ENCODE assay signal across 9 cellular contexts in genomic region chr12:6769003-6769389, GRCh38. TPM values are rescaled to one million over a fixed set of nuclear protein-coding genes. Genes with fewer than 3 reads are reported as not detected.
DNase-seq lines count a peak whose midpoint lies in the region; ATAC-seq, FAIRE-seq and TF ChIP-seq lines count a peak whose summit lies in the region.
"Had no signal": no experiment of that assay in that cellular context is flagged by ENCODE, and none has a peak within 500 bp of the region (broad histone marks: within the 10 kb centered on the region; RNA-seq: fewer than 3 reads in every experiment).

No MANE protein-coding gene starts in this region.

- DNase-seq in PC-9 (peak in 1 of 2 experiments; percentile 47), esophagus squamous epithelium (lab: John Stamatoyannopoulos, UW) (no peak), psoas muscle (peak in 1 of 2 donors; percentile 43), left lung (no peak)
- DNase-seq in activated naive CD4-positive, alpha-beta T cell treated with anti-CD3 and anti-CD28 coated beads, Interleukin-2, amount 50 U/mL, for 16 hours = no peak

- WGBS in esophagus squamous epithelium, 2 donors = 19 to 40% methylated on average over 3 to 4 of the region's 6 CpGs
- WGBS in psoas muscle, 3 donors = 61 to 75% (median 62%) methylated on average over 2 to 6 of the region's 6 CpGs

- no TSS peak for BruUV-seq in PC-9 (replicated peaks; lab: Mats Ljungman, UMichigan)

- no peaks in the 10 kb centered on the region for H3K9me3 ChIP-seq in PC-9 (ENCODE audit: insufficient read depth, low read depth)
- H3K9me3 ChIP-seq in esophagus squamous epithelium = no peaks in the 10 kb centered on the region
- no peaks in the 10 kb centered on the region for H3K9me3 ChIP-seq in psoas muscle
- no peaks in the 10 kb centered on the region for H3K9me3 ChIP-seq in left lung

- peaks cover 25% of the 10 kb centered on the region for H3K79me2 ChIP-seq in PC-9 (ENCODE audit: low read depth)

- H3K27ac ChIP-seq in PC-9 (no peak overlapping the region), esophagus squamous epithelium (peak overlapping the region; percentile 95 to 99 (median 98)), psoas muscle (no peak overlapping the region), left lung (peak overlapping the region in 1 of 2 donors; percentile 21)
- H3K27ac ChIP-seq: epithelial cell of prostate had no signal

- H3K4me2 ChIP-seq in PC-9 = peak overlapping the region; percentile 82

- H3K36me3 ChIP-seq in PC-9 (ENCODE audit: low read depth) (no peaks in the 10 kb centered on the region), esophagus squamous epithelium (peaks cover 4 to 21% (median 4%) of the 10 kb centered on the region in 3 donors), psoas muscle (ENCODE audit: insufficient read depth in 1 of 2, low read depth in 1 of 2) (no peaks in the 10 kb centered on the region), left lung (peaks cover 0 to 19% of the 10 kb centered on the region in 2 donors)

- POLR2A ChIA-PET in PC-9 (lab: Charles Lee; ENCODE audit: unreplicated experiment) = interaction anchor here (0.7 kb wide), 1 partner anchor 361 kb away, joined by 10 read pairs; no protein-coding TSS in a partner anchor

- H4K20me1 ChIP-seq in PC-9 (ENCODE audit: insufficient read depth) = peaks cover 19% of the 10 kb centered on the region

- no peaks in the 10 kb centered on the region for H3K27me3 ChIP-seq in PC-9 (ENCODE audit: insufficient read depth, low read depth)
- peaks cover 0 to 9% (median 0%) of the 10 kb centered on the region in 4 donors for H3K27me3 ChIP-seq in esophagus squamous epithelium
- H3K27me3 ChIP-seq in psoas muscle (ENCODE audit: insufficient read depth in 3 of 3, low read length in 2 of 3) = peaks cover 0 to 9% (median 2%) of the 10 kb centered on the region in 3 donors
- H3K27me3 ChIP-seq in left lung = peaks cover 0 to 58% of the 10 kb centered on the region in 2 donors

- ATAC-seq in psoas muscle (no peak), GM18909 (IDR thresholded peaks at IDR 0.05; ENCODE audit: poor library complexity, unreplicated experiment) (no peak), left lung (no peak), GM19397 (IDR thresholded peaks at IDR 0.05; ENCODE audit: unreplicated experiment) (no peak)

- no peak overlapping the region for H3K4me3 ChIP-seq in PC-9
- peak overlapping the region in 3 of 4 donors; percentile 73 to 85 (median 83) for H3K4me3 ChIP-seq in esophagus squamous epithelium
- peak overlapping the region; percentile 84 for H3K4me3 ChIP-seq in psoas muscle
- peak overlapping the region in 1 of 2 donors; percentile 83 for H3K4me3 ChIP-seq in left lung

- peaks cover 43% of the 10 kb centered on the region for H3F3A ChIP-seq in PC-9 (ENCODE audit: insufficient read depth, low read depth)

- no peaks in the 10 kb centered on the region for H3K9me2 ChIP-seq in PC-9 (ENCODE audit: insufficient read depth)

- TF ChIP-seq CTCF in PC-9 (conservative IDR thresholded peaks at IDR 0.05) (no peak), esophagus squamous epithelium (IDR thresholded peaks at IDR 0.05) (no peak), psoas muscle (IDR thresholded peaks at IDR 0.05) (no peak), left lung (IDR thresholded peaks at IDR 0.05) (no peak)

- no peak for TF ChIP-seq POLR2A in esophagus squamous epithelium (IDR thresholded peaks at IDR 0.05)

- H3K4me1 ChIP-seq in PC-9 (replicated peaks; ENCODE audit: insufficient read depth) (peaks cover 29% of the 10 kb centered on the region), esophagus squamous epithelium (peaks cover 46 to 89% (median 55%) of the 10 kb centered on the region in 3 donors), psoas muscle (peaks cover 26% of the 10 kb centered on the region), left lung (peaks cover 28 to 80% of the 10 kb centered on the region in 2 donors)

- H2AFZ ChIP-seq in PC-9 = no peak overlapping the region

- CTCF ChIA-PET in PC-9 (lab: Charles Lee) = interaction anchor here (1.0 kb wide), 1 partner anchor 17 kb away, joined by 3 read pairs; no protein-coding TSS in a partner anchor

- peak; percentile 23 for FAIRE-seq in G401.6 (lab: Jason Lieb, UNC)

- intact Hi-C loops in PC-9 (cut with micrococcal nuclease; ENCODE audit: unreplicated experiment) (no loop called here), esophagus squamous epithelium (cut with DNase I) (no loop called here), psoas muscle (cut with DNase I) (no loop called here), left lung (cut with DNase I) (no loop called here)

RNA-seq across cellular contexts. Expression of gene PTMS, which starts 2.8 kb away (rescaled TPM):
- total RNA-seq in PC-9 (2021) (633 and 910 TPM in 2 replicates), esophagus squamous epithelium (100 to 1,000 TPM in 3 of 4 donors, 10 to 100 TPM in 1; 78.2 to 149 (median 123) TPM), psoas muscle (100 to 1,000 TPM in 1 of 4 donors, 10 to 100 TPM in 3; 69.0 to 104 (median 77.1) TPM), left lung (100 to 1,000 TPM; 276 to 322 TPM)
- polyA plus RNA-seq in psoas muscle = 10 to 100 TPM; 65.4 to 93.7 (median 87.7) TPM

RNA-seq across cellular contexts. Expression of gene LAG3, which starts 3.3 kb away (rescaled TPM):
- 9.4 and 10.5 TPM in 2 replicates for total RNA-seq in PC-9 (2021)
- total RNA-seq in esophagus squamous epithelium = under 1 TPM in 3 of 4 donors, not detected in 1; 0.35 to 0.76 (median 0.50) TPM
- under 1 TPM in 2 of 4 donors, not detected in 2; 0.11 to 0.24 TPM for total RNA-seq in psoas muscle
- under 1 TPM in 2 of 3 donors, not detected in 1; 0.05 to 0.06 TPM for polyA plus RNA-seq in psoas muscle
- 1 to 10 TPM in 1 of 2 donors, under 1 TPM in 1; 0.79 to 2.4 TPM for total RNA-seq in left lung

RNA-seq across cellular contexts. Expression of gene MLF2, which starts 16.1 kb away (rescaled TPM):
- 349 and 379 TPM in 2 replicates for total RNA-seq in PC-9 (2021)
- total RNA-seq in esophagus squamous epithelium = 100 to 1,000 TPM; 158 to 170 (median 162) TPM
- 100 to 1,000 TPM; 104 to 188 (median 132) TPM for total RNA-seq in psoas muscle
- 100 to 1,000 TPM; 113 to 245 (median 176) TPM for polyA plus RNA-seq in psoas muscle
- total RNA-seq in left lung = 100 to 1,000 TPM; 142 to 148 TPM

RNA-seq across cellular contexts. Expression of gene CD4, which starts 20.3 kb away (rescaled TPM):
- total RNA-seq in PC-9 (2021) (1.0 and 3.2 TPM in 2 replicates), esophagus squamous epithelium (10 to 100 TPM in 1 of 4 donors, 1 to 10 TPM in 3; 1.2 to 11.8 (median 5.0) TPM), psoas muscle (1 to 10 TPM; 2.3 to 4.9 (median 4.0) TPM), left lung (10 to 100 TPM; 64.5 to 96.2 TPM)
- 1 to 10 TPM in 1 of 3 donors, under 1 TPM in 2; 0.47 to 1.5 (median 0.91) TPM for polyA plus RNA-seq in psoas muscle

RNA-seq across cellular contexts. Expression of gene COPS7A, which starts 45.1 kb away (rescaled TPM):
- 88.7 and 116 TPM in 2 replicates for total RNA-seq in PC-9 (2021)
- total RNA-seq in esophagus squamous epithelium = 10 to 100 TPM; 39.6 to 57.5 (median 49.1) TPM
- 10 to 100 TPM; 72.3 to 86.2 (median 77.1) TPM for total RNA-seq in psoas muscle
- polyA plus RNA-seq in psoas muscle = 100 to 1,000 TPM in 2 of 3 donors, 10 to 100 TPM in 1; 79.2 to 157 (median 104) TPM
- total RNA-seq in left lung = 10 to 100 TPM; 66.0 to 67.5 TPM

Comparison
In these comparisons a context has a peak if more than half of its experiments do, and no peak if none do; other contexts are left out.
1. H3K27ac ChIP-seq: peak in esophagus squamous epithelium (4 of 4); none in PC-9 (single experiment) and psoas muscle (single experiment).